8 cellular contexts compared by ENCODE assay signal in the genomic region with DNA sequence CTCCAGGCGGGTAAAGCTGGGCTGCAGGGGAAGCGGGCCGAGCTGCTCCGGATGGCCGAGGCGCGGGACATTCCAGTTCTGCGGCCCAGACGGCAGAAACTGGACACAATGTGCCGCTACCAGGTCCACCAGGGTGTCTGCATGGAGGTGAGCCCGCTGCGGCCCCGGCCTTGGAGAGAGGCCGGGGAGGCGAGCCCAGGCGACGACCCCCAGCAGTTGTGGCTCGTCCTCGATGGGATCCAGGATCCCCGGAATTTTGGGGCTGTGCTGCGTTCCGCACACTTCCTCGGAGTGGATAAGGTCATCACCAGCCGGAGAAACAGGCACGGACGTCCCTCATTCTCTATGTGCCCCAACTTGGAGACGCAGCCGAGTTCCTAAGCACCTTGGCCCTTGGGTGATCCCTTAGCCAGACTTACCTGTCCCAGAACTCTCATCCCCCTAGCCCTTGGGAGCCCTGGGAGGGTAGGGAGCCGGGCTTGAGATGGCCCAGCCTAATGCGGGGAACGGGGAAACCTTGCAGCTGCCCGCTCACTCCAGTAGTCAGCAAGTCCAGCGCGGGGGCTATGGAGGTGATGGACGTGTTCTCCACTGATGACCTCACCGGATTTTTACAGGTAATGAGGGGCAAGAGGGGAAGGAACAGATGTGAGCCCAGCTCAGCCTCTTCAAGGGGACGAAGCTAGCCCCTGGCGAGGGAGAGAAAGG. TPM values are rescaled to one million over a fixed set of nuclear protein-coding genes. Genes with fewer than 3 reads are reported as not detected.
DNase-seq lines count a peak whose midpoint lies in the region; TF ChIP-seq lines count a peak whose summit lies in the region.

No MANE protein-coding gene starts in this region.

- H3K4me1 Mint-ChIP-seq in activated T-helper 1 cell treated with anti-CD3 and anti-CD28 coated beads, Interleukin-12 subunit alpha, Interleukin-12 subunit beta, Interleukin-2, Interleukin-4 antibody, amounts not matched to agents 30 ng/mL and 10 ng/mL and 1 ng/mL, durations not matched to agents 14 hours and 24 hours and 36 hours (ENCODE audit: low read depth) = peaks cover 38% of the 10 kb centered on the region

- peak overlapping the region; percentile 82 for H3K9ac ChIP-seq in HUES6 (ENCODE audit: low read length)
- peak overlapping the region; percentile 78 for H3K9ac ChIP-seq in rectal smooth muscle tissue (ENCODE audit: low read length)

- H3K27me3 ChIP-seq in HUES6 (ENCODE audit: control insufficient read depth, insufficient read depth, low read length) (no peaks in the 10 kb centered on the region), left ventricle myocardium inferior (ENCODE audit: low read depth) (no peaks in the 10 kb centered on the region), rectal smooth muscle tissue (ENCODE audit: control insufficient read depth, insufficient read depth, low read length) (no peaks in the 10 kb centered on the region)

- H3K36me3 Mint-ChIP-seq in activated T-helper 1 cell treated with anti-CD3 and anti-CD28 coated beads, Interleukin-12 subunit alpha, Interleukin-12 subunit beta, Interleukin-2, Interleukin-4 antibody, amounts not matched to agents 30 ng/mL and 10 ng/mL and 1 ng/mL, durations not matched to agents 14 hours and 24 hours and 36 hours (ENCODE audit: low read depth) = peaks cover 5% of the 10 kb centered on the region

- DNase-seq in NCI-H1417 (lab: John Stamatoyannopoulos, UW) = peak in 2 of 3 experiments; percentile 57 to 64
- DNase-seq in NCI-H1417 treated with DMSO at 0.1 percent for 48 hours (lab: John Stamatoyannopoulos, UW) = no peak
- no peak for DNase-seq in activated T-helper 1 cell treated with anti-CD3 and anti-CD28 coated beads, Interleukin-12 subunit alpha, Interleukin-12 subunit beta, Interleukin-2, Interleukin-4 antibody, amounts not matched to agents 30 ng/mL and 10 ng/mL and 1 ng/mL, durations not matched to agents 14 hours and 24 hours and 36 hours (ENCODE audit: low spot score)
- DNase-seq in left ventricle myocardium inferior = no peak
- DNase-seq in AG20443 (ENCODE audit: low spot score) = no peak
- no peak for DNase-seq in NCI-H1048 (lab: John Stamatoyannopoulos, UW)

- peaks cover 20% of the 10 kb centered on the region for H3K36me3 ChIP-seq in HUES6 (ENCODE audit: control insufficient read depth, insufficient read depth, low read length)
- H3K36me3 ChIP-seq in left ventricle myocardium inferior = peaks cover 2% of the 10 kb centered on the region
- no peaks in the 10 kb centered on the region for H3K36me3 ChIP-seq in rectal smooth muscle tissue (ENCODE audit: control insufficient read depth, insufficient read depth, low read length)

- H3K27me3 Mint-ChIP-seq in activated T-helper 1 cell treated with anti-CD3 and anti-CD28 coated beads, Interleukin-12 subunit alpha, Interleukin-12 subunit beta, Interleukin-2, Interleukin-4 antibody, amounts not matched to agents 30 ng/mL and 10 ng/mL and 1 ng/mL, durations not matched to agents 14 hours and 24 hours and 36 hours (ENCODE audit: insufficient read depth) = no peaks in the 10 kb centered on the region

- peaks cover 14% of the 10 kb centered on the region for H3K4me1 ChIP-seq in HUES6 (ENCODE audit: control insufficient read depth, insufficient read depth, low read length)
- H3K4me1 ChIP-seq in left ventricle myocardium inferior = peaks cover 37% of the 10 kb centered on the region
- H3K4me1 ChIP-seq in rectal smooth muscle tissue (ENCODE audit: control insufficient read depth, insufficient read depth, low read length) = peaks cover 5% of the 10 kb centered on the region

- H3K27ac ChIP-seq in HUES6 (ENCODE audit: low read depth, low read length) (0 out of 2 replicates have a peak overlapping the region, but pooled peaks have one; percentile 23), left ventricle myocardium inferior (replicated peaks) (peak overlapping the region; percentile 90), rectal smooth muscle tissue (ENCODE audit: low read depth, low read length) (peak overlapping the region; percentile 78)

- intact Hi-C loops in activated T-helper 1 cell treated with anti-CD3 and anti-CD28 coated beads, Interleukin-12 subunit alpha, Interleukin-12 subunit beta, Interleukin-2, Interleukin-4 antibody, amounts not matched to agents 30 ng/mL and 10 ng/mL and 1 ng/mL, durations not matched to agents 14 hours and 24 hours and 36 hours (cut with micrococcal nuclease) = loop anchor here (10.0 kb wide), 1 partner anchor 1003 kb away; the partner anchor contains the start of gene SYNRG
- intact Hi-C loops in left ventricle myocardium inferior (cut with micrococcal nuclease) = no loop called here

- peak overlapping the region; percentile 91 for H3K4me3 Mint-ChIP-seq in activated T-helper 1 cell treated with anti-CD3 and anti-CD28 coated beads, Interleukin-12 subunit alpha, Interleukin-12 subunit beta, Interleukin-2, Interleukin-4 antibody, amounts not matched to agents 30 ng/mL and 10 ng/mL and 1 ng/mL, durations not matched to agents 14 hours and 24 hours and 36 hours

- H3K9me3 ChIP-seq in HUES6 (ENCODE audit: control insufficient read depth, insufficient read depth, low read depth, low read length) = no peaks in the 10 kb centered on the region
- H3K9me3 ChIP-seq in left ventricle myocardium inferior (replicated peaks) = no peaks in the 10 kb centered on the region

- H3K27ac Mint-ChIP-seq in activated T-helper 1 cell treated with anti-CD3 and anti-CD28 coated beads, Interleukin-12 subunit alpha, Interleukin-12 subunit beta, Interleukin-2, Interleukin-4 antibody, amounts not matched to agents 30 ng/mL and 10 ng/mL and 1 ng/mL, durations not matched to agents 14 hours and 24 hours and 36 hours = peak overlapping the region; percentile 70

- H3K9me3 Mint-ChIP-seq in activated T-helper 1 cell treated with anti-CD3 and anti-CD28 coated beads, Interleukin-12 subunit alpha, Interleukin-12 subunit beta, Interleukin-2, Interleukin-4 antibody, amounts not matched to agents 30 ng/mL and 10 ng/mL and 1 ng/mL, durations not matched to agents 14 hours and 24 hours and 36 hours = no peaks in the 10 kb centered on the region

- TF ChIP-seq CTCF in left ventricle myocardium inferior (IDR thresholded peaks at IDR 0.05; ENCODE audit: borderline replicate concordance) = no peak

- H3K4me3 ChIP-seq in HUES6 (ENCODE audit: low read depth, low read length) (peak overlapping the region; percentile 78), left ventricle myocardium inferior (peak overlapping the region; percentile 89), rectal smooth muscle tissue (ENCODE audit: low read length) (peak overlapping the region; percentile 96)

RNA-seq across cellular contexts. Expression of gene MRM1, which starts 0.8 kb away (rescaled TPM):
- 21.0 and 22.7 TPM in 2 replicates for total RNA-seq in activated T-helper 1 cell treated with anti-CD3 and anti-CD28 coated beads, Interleukin-12 subunit alpha, Interleukin-12 subunit beta, Interleukin-2, Interleukin-4 antibody, amounts not matched to agents 30 ng/mL and 10 ng/mL and 1 ng/mL, durations not matched to agents 14 hours and 24 hours and 36 hours
- total RNA-seq in left ventricle myocardium inferior = 8.7 TPM

RNA-seq across cellular contexts. Expression of gene DHRS11, which starts 10.5 kb away (rescaled TPM):
- 15.9 and 16.4 TPM in 2 replicates for total RNA-seq in activated T-helper 1 cell treated with anti-CD3 and anti-CD28 coated beads, Interleukin-12 subunit alpha, Interleukin-12 subunit beta, Interleukin-2, Interleukin-4 antibody, amounts not matched to agents 30 ng/mL and 10 ng/mL and 1 ng/mL, durations not matched to agents 14 hours and 24 hours and 36 hours
- total RNA-seq in left ventricle myocardium inferior = 13.1 TPM

RNA-seq across cellular contexts. Expression of gene GGNBP2, which starts 57.5 kb away (rescaled TPM):
- total RNA-seq in activated T-helper 1 cell treated with anti-CD3 and anti-CD28 coated beads, Interleukin-12 subunit alpha, Interleukin-12 subunit beta, Interleukin-2, Interleukin-4 antibody, amounts not matched to agents 30 ng/mL and 10 ng/mL and 1 ng/mL, durations not matched to agents 14 hours and 24 hours and 36 hours = 77.1 and 80.9 TPM in 2 replicates
- total RNA-seq in left ventricle myocardium inferior = 41.7 TPM

Comparison
In these comparisons a context has a peak if more than half of its experiments do, and no peak if none do; other contexts are left out.
1. DNase-seq: peak in NCI-H1417 (2 of 3); none in NCI-H1417 treated with DMSO at 0.1 percent for 48 hours (single experiment), activated T-helper 1 cell treated with anti-CD3 and anti-CD28 coated beads, Interleukin-12 subunit alpha, Interleukin-12 subunit beta, Interleukin-2, Interleukin-4 antibody, amounts not matched to agents 30 ng/mL and 10 ng/mL and 1 ng/mL, durations not matched to agents 14 hours and 24 hours and 36 hours (single experiment), left ventricle myocardium inferior (single experiment), AG20443 (single experiment) and NCI-H1048 (single experiment).
2. H3K27ac ChIP-seq: peak in every context shown above with its lines; median percentile 90 in left ventricle myocardium inferior; 78 in rectal smooth muscle tissue; 23 in HUES6.
3. Peak in every context shown above with its lines, with median percentiles within 50 percentile points of each other: H3K4me3 ChIP-seq.